15 cellular contexts compared by ENCODE assay signal in the genomic region with DNA sequence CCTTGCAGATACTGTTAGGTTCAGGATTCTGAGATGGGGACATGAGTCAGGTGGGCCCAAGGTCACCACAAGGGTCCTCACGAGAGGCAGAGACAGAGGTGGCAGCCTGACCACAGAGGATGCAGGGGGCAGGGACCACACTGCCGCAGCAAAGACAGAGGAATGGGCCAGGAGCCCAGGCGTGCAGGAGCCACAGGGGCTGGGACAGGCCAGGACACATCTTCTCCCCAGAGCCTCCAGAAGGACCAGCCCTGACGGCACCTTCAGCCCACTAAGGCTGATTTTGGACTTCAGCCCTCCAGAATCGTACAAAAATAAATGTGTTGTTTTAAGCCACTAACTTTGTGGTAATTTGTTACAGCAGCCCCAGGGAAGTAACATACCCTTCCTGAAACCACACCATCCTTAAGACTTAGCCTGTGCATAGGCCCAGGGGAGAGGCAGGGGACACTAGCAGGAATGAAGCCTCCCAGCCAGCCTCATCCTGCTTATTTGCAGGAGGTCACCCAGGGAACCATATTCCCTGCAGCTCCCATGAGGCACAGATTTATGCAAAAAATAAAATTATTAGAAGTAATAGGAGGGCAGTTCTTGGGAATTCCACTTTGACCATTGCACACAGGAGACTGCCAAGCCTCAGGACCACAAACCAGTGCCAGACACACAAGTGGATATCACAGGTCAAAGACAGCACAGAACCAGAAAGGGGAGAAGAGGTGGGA.
DNase-seq lines count a peak whose midpoint lies in the region; ATAC-seq and TF ChIP-seq lines count a peak whose summit lies in the region.
"Had no signal": no experiment of that assay in that cellular context is flagged by ENCODE, and none has a peak within 500 bp of the region (broad histone marks: within the 10 kb centered on the region; RNA-seq: fewer than 3 reads in every experiment).

No MANE protein-coding gene starts in this region.

- no peaks in the 10 kb centered on the region for H3K36me3 Mint-ChIP-seq in activated CD8-positive, alpha-beta memory T cell treated with anti-CD3 and anti-CD28 coated beads, Interleukin-2, amount 10 ng/mL, durations not matched to agents 7 days and 5 days
- no peaks in the 10 kb centered on the region for H3K36me3 Mint-ChIP-seq in endodermal cell (ENCODE audit: low read depth)
- H3K36me3 Mint-ChIP-seq in osteocyte (ENCODE audit: unreplicated experiment): no peaks in the 10 kb centered on the region
- H3K36me3 Mint-ChIP-seq in activated naive CD8-positive, alpha-beta T cell treated with anti-CD3 and anti-CD28 coated beads, Interleukin-2, amount 50 U/mL, for 24 hours (ENCODE audit: low read depth): no peaks in the 10 kb centered on the region
- H3K36me3 Mint-ChIP-seq: CD14-positive monocyte; CD4-positive, alpha-beta memory T cell had no signal

- TF ChIP-seq CTCF in endodermal cell (conservative IDR thresholded peaks at IDR 0.05) (no peak), osteocyte (IDR thresholded peaks at IDR 0.05) (no peak)

- no peaks in the 10 kb centered on the region for H3K36me3 ChIP-seq in endodermal cell (ENCODE audit: control insufficient read depth, insufficient read depth, low read length)
- H3K36me3 ChIP-seq: BLaER1 had no signal

- CTCF ChIA-PET in activated CD8-positive, alpha-beta memory T cell treated with anti-CD3 and anti-CD28 coated beads, Interleukin-2, amount 10 ng/mL, durations not matched to agents 7 days and 5 days (lab: Charles Lee): no interaction called here

- H3K4me1 Mint-ChIP-seq in activated CD8-positive, alpha-beta memory T cell treated with anti-CD3 and anti-CD28 coated beads, Interleukin-2, amount 10 ng/mL, durations not matched to agents 7 days and 5 days: no peaks in the 10 kb centered on the region
- peaks cover 3% of the 10 kb centered on the region for H3K4me1 Mint-ChIP-seq in endodermal cell
- H3K4me1 Mint-ChIP-seq in osteocyte (ENCODE audit: unreplicated experiment): no peaks in the 10 kb centered on the region
- H3K4me1 Mint-ChIP-seq in activated naive CD8-positive, alpha-beta T cell treated with anti-CD3 and anti-CD28 coated beads, Interleukin-2, amount 50 U/mL, for 24 hours: no peaks in the 10 kb centered on the region
- H3K4me1 Mint-ChIP-seq: CD14-positive monocyte; CD4-positive, alpha-beta memory T cell; H9 had no signal

- H3K27me3 Mint-ChIP-seq in activated CD8-positive, alpha-beta memory T cell treated with anti-CD3 and anti-CD28 coated beads, Interleukin-2, amount 10 ng/mL, durations not matched to agents 7 days and 5 days: no peaks in the 10 kb centered on the region
- H3K27me3 Mint-ChIP-seq in endodermal cell (ENCODE audit: insufficient read depth): peaks cover 4% of the 10 kb centered on the region
- H3K27me3 Mint-ChIP-seq in osteocyte (ENCODE audit: unreplicated experiment): peaks cover 3% of the 10 kb centered on the region
- no peaks in the 10 kb centered on the region for H3K27me3 Mint-ChIP-seq in activated naive CD8-positive, alpha-beta T cell treated with anti-CD3 and anti-CD28 coated beads, Interleukin-2, amount 50 U/mL, for 24 hours
- H3K27me3 Mint-ChIP-seq: CD4-positive, alpha-beta memory T cell had no signal

- H3K9me3 ChIP-seq in endodermal cell (ENCODE audit: control insufficient read depth, low read length): peaks cover 9% of the 10 kb centered on the region

- no peak overlapping the region for H3K4me3 Mint-ChIP-seq in activated CD8-positive, alpha-beta memory T cell treated with anti-CD3 and anti-CD28 coated beads, Interleukin-2, amount 10 ng/mL, durations not matched to agents 7 days and 5 days
- H3K4me3 Mint-ChIP-seq in endodermal cell: no peak overlapping the region
- H3K4me3 Mint-ChIP-seq in osteocyte (ENCODE audit: unreplicated experiment): no peak overlapping the region
- H3K4me3 Mint-ChIP-seq in activated naive CD8-positive, alpha-beta T cell treated with anti-CD3 and anti-CD28 coated beads, Interleukin-2, amount 50 U/mL, for 24 hours: no peak overlapping the region
- H3K4me3 Mint-ChIP-seq: CD14-positive monocyte; CD4-positive, alpha-beta memory T cell; H9 had no signal

- H3K27me3 ChIP-seq in endodermal cell (ENCODE audit: control insufficient read depth, insufficient read depth, low read length, poor library complexity, severe bottlenecking): no peaks in the 10 kb centered on the region
- H3K27me3 ChIP-seq: BLaER1 had no signal

- peak; percentile 34 for DNase-seq in activated CD8-positive, alpha-beta memory T cell treated with anti-CD3 and anti-CD28 coated beads, Interleukin-2, amount 10 ng/mL, durations not matched to agents 7 days and 5 days
- no peak for DNase-seq in activated CD8-positive, alpha-beta memory T cell treated with anti-CD3 and anti-CD28 coated beads for 24 hours
- DNase-seq in endodermal cell (no peak), osteocyte (ENCODE audit: extremely low spot score, unreplicated experiment) (peak; percentile 65), NCI-H774 (lab: John Stamatoyannopoulos, UW) (no peak), NCI-H2107 treated with DMSO at 0.1 percent for 48 hours (lab: John Stamatoyannopoulos, UW; ENCODE audit: unreplicated experiment) (no peak)
- no peak for DNase-seq in activated naive CD8-positive, alpha-beta T cell treated with anti-CD3 and anti-CD28 coated beads, Interleukin-2, amount 50 U/mL, for 24 hours
- DNase-seq: CD4-positive, alpha-beta memory T cell; DMS153; DMS79; GDM1; H9 had no signal

- peak overlapping the region; percentile 55 for H3K4me3 ChIP-seq in endodermal cell (ENCODE audit: low read length)
- H3K4me3 ChIP-seq: BLaER1 had no signal

- no peak overlapping the region for H3K9ac ChIP-seq in endodermal cell (ENCODE audit: extremely low read depth, low read length, poor library complexity, severe bottlenecking)
- H3K9ac ChIP-seq: BLaER1 had no signal

- peaks cover 7% of the 10 kb centered on the region for H3K4me1 ChIP-seq in endodermal cell (ENCODE audit: control insufficient read depth, insufficient read depth, low read length)

- H3K27ac Mint-ChIP-seq in activated CD8-positive, alpha-beta memory T cell treated with anti-CD3 and anti-CD28 coated beads, Interleukin-2, amount 10 ng/mL, durations not matched to agents 7 days and 5 days: no peak overlapping the region
- H3K27ac Mint-ChIP-seq in endodermal cell (no peak overlapping the region), osteocyte (ENCODE audit: unreplicated experiment) (no peak overlapping the region)
- no peak overlapping the region for H3K27ac Mint-ChIP-seq in activated naive CD8-positive, alpha-beta T cell treated with anti-CD3 and anti-CD28 coated beads, Interleukin-2, amount 50 U/mL, for 24 hours
- H3K27ac Mint-ChIP-seq: CD14-positive monocyte; CD4-positive, alpha-beta memory T cell had no signal

- H3K9me3 Mint-ChIP-seq in activated CD8-positive, alpha-beta memory T cell treated with anti-CD3 and anti-CD28 coated beads, Interleukin-2, amount 10 ng/mL, durations not matched to agents 7 days and 5 days (ENCODE audit: low read depth): no peaks in the 10 kb centered on the region
- H3K9me3 Mint-ChIP-seq in endodermal cell (no peaks in the 10 kb centered on the region), osteocyte (ENCODE audit: unreplicated experiment) (no peaks in the 10 kb centered on the region)
- no peaks in the 10 kb centered on the region for H3K9me3 Mint-ChIP-seq in activated naive CD8-positive, alpha-beta T cell treated with anti-CD3 and anti-CD28 coated beads, Interleukin-2, amount 50 U/mL, for 24 hours
- H3K9me3 Mint-ChIP-seq: H9 had no signal

- no peak overlapping the region for H3K27ac ChIP-seq in endodermal cell (ENCODE audit: low read depth, low read length)
- H3K27ac ChIP-seq: 22Rv1, BLaER1 had no signal

- ATAC-seq in activated CD8-positive, alpha-beta memory T cell treated with anti-CD3 and anti-CD28 coated beads, Interleukin-2, amount 10 ng/mL, durations not matched to agents 7 days and 5 days: no peak
- ATAC-seq in activated naive CD8-positive, alpha-beta T cell treated with anti-CD3 and anti-CD28 coated beads, Interleukin-2, amount 50 U/mL, for 24 hours: no peak

- 92 to 100% methylated on average over 1 to 5 of the region's 5 CpGs for WGBS in endodermal cell (ENCODE audit: insufficient coverage in 1 of 2, insufficient read length in 1 of 2), 2 experiments

Comparison
In these comparisons a context has a peak if more than half of its experiments do, and no peak if none do; other contexts are left out.
1. DNase-seq: peak in activated CD8-positive, alpha-beta memory T cell treated with anti-CD3 and anti-CD28 coated beads, Interleukin-2, amount 10 ng/mL, durations not matched to agents 7 days and 5 days (single experiment) and osteocyte (single experiment); none in activated CD8-positive, alpha-beta memory T cell treated with anti-CD3 and anti-CD28 coated beads for 24 hours (single experiment), endodermal cell (single experiment), NCI-H774 (single experiment), activated naive CD8-positive, alpha-beta T cell treated with anti-CD3 and anti-CD28 coated beads, Interleukin-2, amount 50 U/mL, for 24 hours (single experiment) and NCI-H2107 treated with DMSO at 0.1 percent for 48 hours (single experiment).